In the genomic region with DNA sequence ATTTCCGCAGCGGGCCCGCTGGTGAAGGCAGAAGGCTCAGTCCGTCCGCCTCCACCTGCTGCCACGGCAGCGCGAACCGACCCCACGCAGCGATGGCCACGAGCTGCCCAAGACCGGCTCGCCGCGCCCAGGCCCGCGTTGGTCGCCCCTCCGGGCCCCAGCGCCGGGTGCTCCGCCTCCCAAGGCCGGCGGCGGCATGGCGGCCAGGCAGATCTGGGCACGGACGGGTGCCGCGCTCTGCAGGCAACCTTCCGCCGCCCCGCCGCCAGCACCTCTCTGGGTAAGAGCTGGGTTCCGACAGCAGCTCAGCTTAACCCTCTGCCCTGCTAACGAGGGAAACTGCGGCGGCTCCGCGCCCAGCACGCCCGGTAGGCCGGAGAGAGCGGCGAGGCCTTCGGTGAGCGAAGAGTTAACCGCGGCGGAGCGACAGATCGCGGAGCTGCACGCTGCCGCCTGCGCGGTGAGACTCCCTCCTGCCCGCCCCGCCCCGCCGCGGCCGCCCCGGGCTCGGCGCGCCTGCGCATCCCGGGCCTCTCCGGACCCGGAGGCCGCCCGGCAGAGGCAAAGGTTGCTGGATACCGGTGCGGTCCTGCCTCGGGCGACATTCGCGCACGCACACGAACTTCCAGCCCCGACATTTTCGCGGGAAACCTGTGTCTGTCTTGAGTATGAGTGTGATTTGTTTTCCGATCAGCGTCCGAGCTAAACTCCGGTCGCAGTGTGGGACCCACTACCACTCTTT, we compare ENCODE assay signal across 1 cellular context.
A peak's percentile ranks its signal among the peaks of the same experiment; 100 is the strongest.
TF ChIP-seq lines count a peak whose summit lies in the region.

A gene (plus strand): TSS at position 177 of the 742 bp plus-strand sequence. CDS start 20 bp downstream, at position 197.

TF ChIP-seq in K562, 482 proteins besides CTCF, POLR2A, EP300 and RAD21 (continued from another document and continues in another):
- TF ChIP-seq, protein P1, sequence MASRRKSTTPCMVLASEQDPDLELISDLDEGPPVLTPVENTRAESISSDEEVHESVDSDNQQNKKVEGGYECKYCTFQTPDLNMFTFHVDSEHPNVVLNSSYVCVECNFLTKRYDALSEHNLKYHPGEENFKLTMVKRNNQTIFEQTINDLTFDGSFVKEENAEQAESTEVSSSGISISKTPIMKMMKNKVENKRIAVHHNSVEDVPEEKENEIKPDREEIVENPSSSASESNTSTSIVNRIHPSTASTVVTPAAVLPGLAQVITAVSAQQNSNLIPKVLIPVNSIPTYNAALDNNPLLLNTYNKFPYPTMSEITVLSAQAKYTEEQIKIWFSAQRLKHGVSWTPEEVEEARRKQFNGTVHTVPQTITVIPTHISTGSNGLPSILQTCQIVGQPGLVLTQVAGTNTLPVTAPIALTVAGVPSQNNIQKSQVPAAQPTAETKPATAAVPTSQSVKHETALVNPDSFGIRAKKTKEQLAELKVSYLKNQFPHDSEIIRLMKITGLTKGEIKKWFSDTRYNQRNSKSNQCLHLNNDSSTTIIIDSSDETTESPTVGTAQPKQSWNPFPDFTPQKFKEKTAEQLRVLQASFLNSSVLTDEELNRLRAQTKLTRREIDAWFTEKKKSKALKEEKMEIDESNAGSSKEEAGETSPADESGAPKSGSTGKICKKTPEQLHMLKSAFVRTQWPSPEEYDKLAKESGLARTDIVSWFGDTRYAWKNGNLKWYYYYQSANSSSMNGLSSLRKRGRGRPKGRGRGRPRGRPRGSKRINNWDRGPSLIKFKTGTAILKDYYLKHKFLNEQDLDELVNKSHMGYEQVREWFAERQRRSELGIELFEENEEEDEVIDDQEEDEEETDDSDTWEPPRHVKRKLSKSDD (conservative IDR thresholded peaks at IDR 0.05; ENCODE audit: low read length): no peak
- no peak for TF ChIP-seq MAFK (IDR thresholded peaks at IDR 0.05; ENCODE audit: low read length)
- TF ChIP-seq, protein P2, sequence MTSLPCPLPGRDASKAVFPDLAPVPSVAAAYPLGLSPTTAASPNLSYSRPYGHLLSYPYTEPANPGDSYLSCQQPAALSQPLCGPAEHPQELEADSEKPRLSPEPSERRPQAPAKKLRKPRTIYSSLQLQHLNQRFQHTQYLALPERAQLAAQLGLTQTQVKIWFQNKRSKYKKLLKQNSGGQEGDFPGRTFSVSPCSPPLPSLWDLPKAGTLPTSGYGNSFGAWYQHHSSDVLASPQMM (CRISPR knock-in tag; IDR thresholded peaks at IDR 0.05): no peak
- TF ChIP-seq KAT8 (IDR thresholded peaks at IDR 0.05; ENCODE audit: low read depth): no peak
- TF ChIP-seq ZNF586 (CRISPR knock-in tag; conservative IDR thresholded peaks at IDR 0.05): no peak
- no peak for TF ChIP-seq PHTF2 (CRISPR knock-in tag; IDR thresholded peaks at IDR 0.05)
- TF ChIP-seq ZNF79 (CRISPR knock-in tag; IDR thresholded peaks at IDR 0.05; ENCODE audit: low read depth): no peak
- no peak for TF ChIP-seq SIX5 (IDR thresholded peaks at IDR 0.05; ENCODE audit: borderline replicate concordance in 1 of 2, insufficient read depth in 1 of 2, low read depth in 1 of 2, low read length in 2 of 2)
- TF ChIP-seq HSF4 (CRISPR knock-in tag; IDR thresholded peaks at IDR 0.05; ENCODE audit: borderline replicate concordance): 0 out of 2 replicates have a peak, but pooled peaks have one; percentile 21
- no peak for TF ChIP-seq EGR1 (conservative IDR thresholded peaks at IDR 0.05)
- peak; percentile 98 for TF ChIP-seq FOXP1 (CRISPR knock-in tag; IDR thresholded peaks at IDR 0.05)
- TF ChIP-seq NFIX (CRISPR knock-in tag; IDR thresholded peaks at IDR 0.05; ENCODE audit: low read depth): no peak
- TF ChIP-seq ZNF445 (CRISPR knock-in tag; IDR thresholded peaks at IDR 0.05; ENCODE audit: low read depth): no peak
- TF ChIP-seq, protein P3, sequence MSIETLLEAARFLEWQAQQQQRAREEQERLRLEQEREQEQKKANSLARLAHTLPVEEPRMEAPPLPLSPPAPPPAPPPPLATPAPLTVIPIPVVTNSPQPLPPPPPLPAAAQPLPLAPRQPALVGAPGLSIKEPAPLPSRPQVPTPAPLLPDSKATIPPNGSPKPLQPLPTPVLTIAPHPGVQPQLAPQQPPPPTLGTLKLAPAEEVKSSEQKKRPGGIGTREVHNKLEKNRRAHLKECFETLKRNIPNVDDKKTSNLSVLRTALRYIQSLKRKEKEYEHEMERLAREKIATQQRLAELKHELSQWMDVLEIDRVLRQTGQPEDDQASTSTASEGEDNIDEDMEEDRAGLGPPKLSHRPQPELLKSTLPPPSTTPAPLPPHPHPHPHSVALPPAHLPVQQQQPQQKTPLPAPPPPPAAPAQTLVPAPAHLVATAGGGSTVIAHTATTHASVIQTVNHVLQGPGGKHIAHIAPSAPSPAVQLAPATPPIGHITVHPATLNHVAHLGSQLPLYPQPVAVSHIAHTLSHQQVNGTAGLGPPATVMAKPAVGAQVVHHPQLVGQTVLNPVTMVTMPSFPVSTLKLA (conservative IDR thresholded peaks at IDR 0.05): peak in 1 of 2 experiments; percentile 87; a peak in 3 of 4 replicates
- peak; percentile 97 for TF ChIP-seq CXXC5 (CRISPR knock-in tag; IDR thresholded peaks at IDR 0.05)
- TF ChIP-seq, protein P4, sequence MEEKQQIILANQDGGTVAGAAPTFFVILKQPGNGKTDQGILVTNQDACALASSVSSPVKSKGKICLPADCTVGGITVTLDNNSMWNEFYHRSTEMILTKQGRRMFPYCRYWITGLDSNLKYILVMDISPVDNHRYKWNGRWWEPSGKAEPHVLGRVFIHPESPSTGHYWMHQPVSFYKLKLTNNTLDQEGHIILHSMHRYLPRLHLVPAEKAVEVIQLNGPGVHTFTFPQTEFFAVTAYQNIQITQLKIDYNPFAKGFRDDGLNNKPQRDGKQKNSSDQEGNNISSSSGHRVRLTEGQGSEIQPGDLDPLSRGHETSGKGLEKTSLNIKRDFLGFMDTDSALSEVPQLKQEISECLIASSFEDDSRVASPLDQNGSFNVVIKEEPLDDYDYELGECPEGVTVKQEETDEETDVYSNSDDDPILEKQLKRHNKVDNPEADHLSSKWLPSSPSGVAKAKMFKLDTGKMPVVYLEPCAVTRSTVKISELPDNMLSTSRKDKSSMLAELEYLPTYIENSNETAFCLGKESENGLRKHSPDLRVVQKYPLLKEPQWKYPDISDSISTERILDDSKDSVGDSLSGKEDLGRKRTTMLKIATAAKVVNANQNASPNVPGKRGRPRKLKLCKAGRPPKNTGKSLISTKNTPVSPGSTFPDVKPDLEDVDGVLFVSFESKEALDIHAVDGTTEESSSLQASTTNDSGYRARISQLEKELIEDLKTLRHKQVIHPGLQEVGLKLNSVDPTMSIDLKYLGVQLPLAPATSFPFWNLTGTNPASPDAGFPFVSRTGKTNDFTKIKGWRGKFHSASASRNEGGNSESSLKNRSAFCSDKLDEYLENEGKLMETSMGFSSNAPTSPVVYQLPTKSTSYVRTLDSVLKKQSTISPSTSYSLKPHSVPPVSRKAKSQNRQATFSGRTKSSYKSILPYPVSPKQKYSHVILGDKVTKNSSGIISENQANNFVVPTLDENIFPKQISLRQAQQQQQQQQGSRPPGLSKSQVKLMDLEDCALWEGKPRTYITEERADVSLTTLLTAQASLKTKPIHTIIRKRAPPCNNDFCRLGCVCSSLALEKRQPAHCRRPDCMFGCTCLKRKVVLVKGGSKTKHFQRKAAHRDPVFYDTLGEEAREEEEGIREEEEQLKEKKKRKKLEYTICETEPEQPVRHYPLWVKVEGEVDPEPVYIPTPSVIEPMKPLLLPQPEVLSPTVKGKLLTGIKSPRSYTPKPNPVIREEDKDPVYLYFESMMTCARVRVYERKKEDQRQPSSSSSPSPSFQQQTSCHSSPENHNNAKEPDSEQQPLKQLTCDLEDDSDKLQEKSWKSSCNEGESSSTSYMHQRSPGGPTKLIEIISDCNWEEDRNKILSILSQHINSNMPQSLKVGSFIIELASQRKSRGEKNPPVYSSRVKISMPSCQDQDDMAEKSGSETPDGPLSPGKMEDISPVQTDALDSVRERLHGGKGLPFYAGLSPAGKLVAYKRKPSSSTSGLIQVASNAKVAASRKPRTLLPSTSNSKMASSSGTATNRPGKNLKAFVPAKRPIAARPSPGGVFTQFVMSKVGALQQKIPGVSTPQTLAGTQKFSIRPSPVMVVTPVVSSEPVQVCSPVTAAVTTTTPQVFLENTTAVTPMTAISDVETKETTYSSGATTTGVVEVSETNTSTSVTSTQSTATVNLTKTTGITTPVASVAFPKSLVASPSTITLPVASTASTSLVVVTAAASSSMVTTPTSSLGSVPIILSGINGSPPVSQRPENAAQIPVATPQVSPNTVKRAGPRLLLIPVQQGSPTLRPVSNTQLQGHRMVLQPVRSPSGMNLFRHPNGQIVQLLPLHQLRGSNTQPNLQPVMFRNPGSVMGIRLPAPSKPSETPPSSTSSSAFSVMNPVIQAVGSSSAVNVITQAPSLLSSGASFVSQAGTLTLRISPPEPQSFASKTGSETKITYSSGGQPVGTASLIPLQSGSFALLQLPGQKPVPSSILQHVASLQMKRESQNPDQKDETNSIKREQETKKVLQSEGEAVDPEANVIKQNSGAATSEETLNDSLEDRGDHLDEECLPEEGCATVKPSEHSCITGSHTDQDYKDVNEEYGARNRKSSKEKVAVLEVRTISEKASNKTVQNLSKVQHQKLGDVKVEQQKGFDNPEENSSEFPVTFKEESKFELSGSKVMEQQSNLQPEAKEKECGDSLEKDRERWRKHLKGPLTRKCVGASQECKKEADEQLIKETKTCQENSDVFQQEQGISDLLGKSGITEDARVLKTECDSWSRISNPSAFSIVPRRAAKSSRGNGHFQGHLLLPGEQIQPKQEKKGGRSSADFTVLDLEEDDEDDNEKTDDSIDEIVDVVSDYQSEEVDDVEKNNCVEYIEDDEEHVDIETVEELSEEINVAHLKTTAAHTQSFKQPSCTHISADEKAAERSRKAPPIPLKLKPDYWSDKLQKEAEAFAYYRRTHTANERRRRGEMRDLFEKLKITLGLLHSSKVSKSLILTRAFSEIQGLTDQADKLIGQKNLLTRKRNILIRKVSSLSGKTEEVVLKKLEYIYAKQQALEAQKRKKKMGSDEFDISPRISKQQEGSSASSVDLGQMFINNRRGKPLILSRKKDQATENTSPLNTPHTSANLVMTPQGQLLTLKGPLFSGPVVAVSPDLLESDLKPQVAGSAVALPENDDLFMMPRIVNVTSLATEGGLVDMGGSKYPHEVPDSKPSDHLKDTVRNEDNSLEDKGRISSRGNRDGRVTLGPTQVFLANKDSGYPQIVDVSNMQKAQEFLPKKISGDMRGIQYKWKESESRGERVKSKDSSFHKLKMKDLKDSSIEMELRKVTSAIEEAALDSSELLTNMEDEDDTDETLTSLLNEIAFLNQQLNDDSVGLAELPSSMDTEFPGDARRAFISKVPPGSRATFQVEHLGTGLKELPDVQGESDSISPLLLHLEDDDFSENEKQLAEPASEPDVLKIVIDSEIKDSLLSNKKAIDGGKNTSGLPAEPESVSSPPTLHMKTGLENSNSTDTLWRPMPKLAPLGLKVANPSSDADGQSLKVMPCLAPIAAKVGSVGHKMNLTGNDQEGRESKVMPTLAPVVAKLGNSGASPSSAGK (IDR thresholded peaks at IDR 0.05): peak; percentile 88
- TF ChIP-seq, protein P5, sequence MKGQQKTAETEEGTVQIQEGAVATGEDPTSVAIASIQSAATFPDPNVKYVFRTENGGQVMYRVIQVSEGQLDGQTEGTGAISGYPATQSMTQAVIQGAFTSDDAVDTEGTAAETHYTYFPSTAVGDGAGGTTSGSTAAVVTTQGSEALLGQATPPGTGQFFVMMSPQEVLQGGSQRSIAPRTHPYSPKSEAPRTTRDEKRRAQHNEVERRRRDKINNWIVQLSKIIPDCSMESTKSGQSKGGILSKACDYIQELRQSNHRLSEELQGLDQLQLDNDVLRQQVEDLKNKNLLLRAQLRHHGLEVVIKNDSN (CRISPR knock-in tag; IDR thresholded peaks at IDR 0.05): no peak; the same call in 1 of the 2 replicates
- TF ChIP-seq, protein P6, sequence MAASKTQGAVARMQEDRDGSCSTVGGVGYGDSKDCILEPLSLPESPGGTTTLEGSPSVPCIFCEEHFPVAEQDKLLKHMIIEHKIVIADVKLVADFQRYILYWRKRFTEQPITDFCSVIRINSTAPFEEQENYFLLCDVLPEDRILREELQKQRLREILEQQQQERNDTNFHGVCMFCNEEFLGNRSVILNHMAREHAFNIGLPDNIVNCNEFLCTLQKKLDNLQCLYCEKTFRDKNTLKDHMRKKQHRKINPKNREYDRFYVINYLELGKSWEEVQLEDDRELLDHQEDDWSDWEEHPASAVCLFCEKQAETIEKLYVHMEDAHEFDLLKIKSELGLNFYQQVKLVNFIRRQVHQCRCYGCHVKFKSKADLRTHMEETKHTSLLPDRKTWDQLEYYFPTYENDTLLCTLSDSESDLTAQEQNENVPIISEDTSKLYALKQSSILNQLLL (CRISPR knock-in tag; IDR thresholded peaks at IDR 0.05; ENCODE audit: borderline replicate concordance): no peak
- TF ChIP-seq, protein P7, sequence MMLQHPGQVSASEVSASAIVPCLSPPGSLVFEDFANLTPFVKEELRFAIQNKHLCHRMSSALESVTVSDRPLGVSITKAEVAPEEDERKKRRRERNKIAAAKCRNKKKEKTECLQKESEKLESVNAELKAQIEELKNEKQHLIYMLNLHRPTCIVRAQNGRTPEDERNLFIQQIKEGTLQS (IDR thresholded peaks at IDR 0.05): no peak
- TF ChIP-seq, protein P7 (CRISPR knock-in tag; conservative IDR thresholded peaks at IDR 0.05): peak; percentile 63
- no peak for TF ChIP-seq NFE2L1 (tag; IDR thresholded peaks at IDR 0.05; ENCODE audit: borderline replicate concordance, low read depth)
- TF ChIP-seq ZNF589 (CRISPR knock-in tag; IDR thresholded peaks at IDR 0.05; ENCODE audit: low read depth): no peak
- TF ChIP-seq ZNF239 (CRISPR knock-in tag; IDR thresholded peaks at IDR 0.05): no peak; the same call in 1 of the 2 replicates
- peak; percentile 99 for TF ChIP-seq ZFX (CRISPR knock-in tag; IDR thresholded peaks at IDR 0.05)
- peak; percentile 81 for TF ChIP-seq ESRRA (IDR thresholded peaks at IDR 0.05; ENCODE audit: borderline replicate concordance, low read depth)
- TF ChIP-seq, protein P8, sequence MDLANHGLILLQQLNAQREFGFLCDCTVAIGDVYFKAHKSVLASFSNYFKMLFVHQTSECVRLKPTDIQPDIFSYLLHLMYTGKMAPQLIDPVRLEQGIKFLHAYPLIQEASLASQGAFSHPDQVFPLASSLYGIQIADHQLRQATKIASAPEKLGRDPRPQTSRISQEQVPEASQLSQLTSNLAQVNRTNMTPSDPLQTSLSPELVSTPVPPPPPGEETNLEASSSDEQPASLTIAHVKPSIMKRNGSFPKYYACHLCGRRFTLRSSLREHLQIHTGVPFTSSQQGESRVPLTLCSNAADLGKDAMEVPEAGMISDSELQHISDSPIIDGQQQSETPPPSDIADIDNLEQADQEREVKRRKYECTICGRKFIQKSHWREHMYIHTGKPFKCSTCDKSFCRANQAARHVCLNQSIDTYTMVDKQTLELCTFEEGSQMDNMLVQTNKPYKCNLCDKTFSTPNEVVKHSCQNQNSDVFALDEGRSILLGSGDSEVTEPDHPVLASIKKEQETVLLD (IDR thresholded peaks at IDR 0.05): peak; percentile 69
- TF ChIP-seq, protein P9, sequence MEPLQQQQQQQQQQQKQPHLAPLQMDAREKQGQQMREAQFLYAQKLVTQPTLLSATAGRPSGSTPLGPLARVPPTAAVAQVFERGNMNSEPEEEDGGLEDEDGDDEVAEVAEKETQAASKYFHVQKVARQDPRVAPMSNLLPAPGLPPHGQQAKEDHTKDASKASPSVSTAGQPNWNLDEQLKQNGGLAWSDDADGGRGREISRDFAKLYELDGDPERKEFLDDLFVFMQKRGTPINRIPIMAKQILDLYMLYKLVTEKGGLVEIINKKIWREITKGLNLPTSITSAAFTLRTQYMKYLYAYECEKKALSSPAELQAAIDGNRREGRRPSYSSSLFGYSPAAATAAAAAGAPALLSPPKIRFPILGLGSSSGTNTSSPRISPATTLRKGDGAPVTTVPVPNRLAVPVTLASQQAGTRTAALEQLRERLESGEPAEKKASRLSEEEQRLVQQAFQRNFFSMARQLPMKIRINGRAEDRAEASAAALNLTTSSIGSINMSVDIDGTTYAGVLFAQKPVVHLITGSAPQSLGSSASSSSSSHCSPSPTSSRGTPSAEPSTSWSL (CRISPR knock-in tag; IDR thresholded peaks at IDR 0.05; ENCODE audit: borderline replicate concordance): 0 out of 2 replicates have a peak, but pooled peaks have one; percentile 78
- peak; percentile 77 for TF ChIP-seq ZNF217 (CRISPR knock-in tag; IDR thresholded peaks at IDR 0.05)
- TF ChIP-seq HNRNPH1 (optimal IDR thresholded peaks at IDR 0.05; ENCODE audit: low read depth, low read length): no peak
